Comparison of ENCODE assay signal across 13 cellular contexts in the genomic region with DNA sequence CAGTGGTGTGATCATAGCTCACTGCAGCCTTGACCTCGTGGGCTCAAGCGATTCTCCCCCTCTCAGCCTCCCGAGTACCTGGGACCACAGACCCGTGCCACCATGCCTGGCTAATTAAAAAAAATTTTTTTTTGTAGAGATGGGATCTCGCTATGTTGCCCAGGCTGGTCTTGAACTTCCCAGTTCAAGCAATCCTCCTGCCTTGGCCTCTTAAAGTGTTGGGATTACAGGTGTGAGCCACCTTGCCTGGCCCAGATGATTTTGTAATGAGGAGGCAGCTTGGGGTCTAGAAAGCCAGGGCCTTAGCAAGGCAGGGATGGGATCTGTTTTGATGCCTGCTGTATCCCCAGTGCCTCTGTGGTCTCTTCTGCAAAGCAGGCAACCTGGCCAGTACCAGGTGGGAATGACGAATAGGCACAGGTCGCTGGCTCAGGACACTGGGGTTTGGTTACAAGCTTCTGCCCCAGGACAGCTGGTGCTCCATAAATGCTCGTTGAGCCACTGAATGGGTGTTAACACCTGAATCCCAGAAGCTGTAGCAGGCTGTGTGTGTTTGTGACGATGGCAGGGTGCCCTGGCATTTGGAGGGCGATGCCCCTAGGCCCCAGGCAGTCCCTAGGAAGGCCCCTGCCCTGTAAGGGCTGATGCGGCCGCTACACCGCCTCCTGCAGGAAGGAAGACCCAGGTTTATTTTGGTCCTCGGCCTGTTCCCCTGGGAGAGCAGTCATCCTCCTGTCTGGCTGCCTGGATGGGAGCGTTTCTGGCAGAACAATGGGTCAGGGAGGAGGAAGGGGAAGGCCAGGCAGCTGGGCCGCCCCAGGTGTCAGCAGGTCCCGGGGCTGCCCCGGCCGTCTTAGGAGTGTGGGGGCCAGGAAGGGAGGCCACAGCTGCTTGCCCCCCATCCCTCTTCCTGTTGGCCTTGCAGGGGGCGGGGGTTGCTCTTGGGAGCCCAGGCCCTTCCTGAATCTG. TPM values are rescaled to one million over a fixed set of nuclear protein-coding genes. Genes with fewer than 3 reads are reported as not detected.
DNase-seq lines count a peak whose midpoint lies in the region; ATAC-seq and TF ChIP-seq lines count a peak whose summit lies in the region.
"Had no signal": no experiment of that assay in that cellular context is flagged by ENCODE, and none has a peak within 500 bp of the region (broad histone marks: within the 10 kb centered on the region; RNA-seq: fewer than 3 reads in every experiment).

No MANE protein-coding gene starts in this region.

- no peak overlapping the region for H3K4me3 ChIP-seq in brain microvascular endothelial cell (ENCODE audit: low read depth, low read length)
- no peak overlapping the region for H3K4me3 ChIP-seq in right cardiac atrium (ENCODE audit: low read length)
- H3K4me3 ChIP-seq in spleen = peak overlapping the region in 1 of 8 donors; percentile 28
- H3K4me3 ChIP-seq in prostate gland = no peak overlapping the region
- H3K4me3 ChIP-seq: pancreas, SK-N-MC had no signal

- H3K27me3 ChIP-seq in brain microvascular endothelial cell (replicated peaks) = no peaks in the 10 kb centered on the region
- H3K27me3 ChIP-seq in right cardiac atrium (ENCODE audit: control insufficient read depth, insufficient read depth) = no peaks in the 10 kb centered on the region
- H3K27me3 ChIP-seq in spleen (replicated peaks in 1 of 7) = no peaks in the 10 kb centered on the region
- H3K27me3 ChIP-seq in prostate gland (replicated peaks; ENCODE audit: insufficient read depth) = no peaks in the 10 kb centered on the region
- H3K27me3 ChIP-seq: pancreas had no signal

- H3K36me3 ChIP-seq in brain microvascular endothelial cell (replicated peaks) (peaks cover 13% of the 10 kb centered on the region), spleen (peaks cover 0 to 44% (median 11%) of the 10 kb centered on the region in 6 donors), prostate gland (no peaks in the 10 kb centered on the region)
- H3K36me3 ChIP-seq: pancreas had no signal

- in situ Hi-C loops in GM13977 (cut with MboI; ENCODE audit: low pct_unique_long_range_greater_than_20kb, low sequenced_read_pairs, unreplicated experiment) (no loop called here), brain microvascular endothelial cell (cut with HindIII; ENCODE audit: low pct_ligation_motif_present, low sequenced_read_pairs) (no loop called here)

- WGBS in right cardiac atrium = 62% methylated on average over 20 of the region's 20 CpGs
- WGBS in spleen, 5 donors = 34 to 65% (median 45%) methylated on average over 9 to 20 of the region's 20 CpGs
- WGBS in prostate gland = 74% methylated on average over 19 of the region's 20 CpGs

- H3K9me3 ChIP-seq in right cardiac atrium (ENCODE audit: control insufficient read depth, low read length) (no peaks in the 10 kb centered on the region), spleen (no peaks in the 10 kb centered on the region), prostate gland (no peaks in the 10 kb centered on the region)
- H3K9me3 ChIP-seq: Caco-2, pancreas had no signal

- ATAC-seq in right cardiac atrium (peak; percentile 90 to 94), HG03378 (IDR thresholded peaks at IDR 0.05; ENCODE audit: unreplicated experiment) (no peak), GM19395 (IDR thresholded peaks at IDR 0.05; ENCODE audit: unreplicated experiment) (no peak)

- intact Hi-C loops in right cardiac atrium (cut with DNase I) (no loop called here), spleen (cut with DNase I; ENCODE audit: low total_unique reads) (no loop called here), prostate gland (cut with DNase I) (no loop called here)

- H3K27ac ChIP-seq in brain microvascular endothelial cell = no peak overlapping the region
- peak overlapping the region; percentile 50 for H3K27ac ChIP-seq in right cardiac atrium (ENCODE audit: low read length)
- H3K27ac ChIP-seq in spleen = peak overlapping the region; percentile 20 to 77 (median 57)
- H3K27ac ChIP-seq in prostate gland = peak overlapping the region in 1 of 2 donors; percentile 16
- H3K27ac ChIP-seq: pancreas, SK-N-MC had no signal

- no peak for TF ChIP-seq POLR2A in spleen (IDR thresholded peaks at IDR 0.05)
- no peak for TF ChIP-seq POLR2A in prostate gland (IDR thresholded peaks at IDR 0.05)

- DNase-seq in GM13977 (ENCODE audit: low spot score) (no peak), brain microvascular endothelial cell (peak; percentile 43), right cardiac atrium (peak; percentile 73 to 88 (median 87)), spleen (peak; percentile 86), prostate gland (ENCODE audit: low spot score) (no peak), NCI-H1930 (lab: John Stamatoyannopoulos, UW) (no peak)
- DNase-seq: Caco-2; central memory CD4-positive, alpha-beta T cell; NCI-H187 treated with DMSO at 0.1 percent for 48 hours; pancreas had no signal

- TF ChIP-seq CTCF in GM13977 (IDR thresholded peaks at IDR 0.05; ENCODE audit: extremely low read depth, insufficient read depth, missing control alignments) = peak; percentile 34
- peak; percentile 53 for TF ChIP-seq CTCF in brain microvascular endothelial cell (IDR thresholded peaks at IDR 0.05; ENCODE audit: low read depth, low read length, missing control alignments)
- peak in 6 of 11 experiments; percentile 10 to 36 (median 24) for TF ChIP-seq CTCF in spleen (IDR thresholded peaks at IDR 0.05 in 8 of 11, conservative IDR thresholded peaks at IDR 0.05 in 3 of 11)
- peak in 1 of 4 experiments; percentile 15 for TF ChIP-seq CTCF in prostate gland (IDR thresholded peaks at IDR 0.05)

- H3K4me1 ChIP-seq in right cardiac atrium (ENCODE audit: control insufficient read depth, insufficient read depth, low read length) (no peaks in the 10 kb centered on the region), spleen (peaks cover 8 to 75% (median 40%) of the 10 kb centered on the region in 6 donors), prostate gland (replicated peaks) (no peaks in the 10 kb centered on the region)
- H3K4me1 ChIP-seq: Caco-2, pancreas had no signal

RNA-seq across cellular contexts. Expression of a gene that starts 8.6 kb away (rescaled TPM):
- 1 to 10 TPM; 2.8 to 5.6 (median 4.6) TPM for total RNA-seq in right cardiac atrium
- 6.0 TPM for polyA plus RNA-seq in right cardiac atrium
- total RNA-seq in spleen = 10 to 100 TPM; 21.6 to 39.8 (median 27.5) TPM
- 10 to 100 TPM; 12.5 to 36.7 (median 13.8) TPM for polyA plus RNA-seq in spleen
- 1 to 10 TPM; 4.0 to 6.2 TPM for total RNA-seq in prostate gland

RNA-seq across cellular contexts. Expression of a gene that starts 22.2 kb away (rescaled TPM):
- 10 to 100 TPM; 21.7 to 47.0 (median 31.5) TPM for total RNA-seq in right cardiac atrium
- 48.2 TPM for polyA plus RNA-seq in right cardiac atrium
- 100 to 1,000 TPM in 1 of 7 donors, 10 to 100 TPM in 6; 39.7 to 100 (median 66.3) TPM for total RNA-seq in spleen
- 10 to 100 TPM; 39.0 to 72.5 (median 62.6) TPM for polyA plus RNA-seq in spleen
- total RNA-seq in prostate gland = 100 to 1,000 TPM in 1 of 2 donors, 10 to 100 TPM in 1; 70.9 to 116 TPM

Comparison
In these comparisons a context has a peak if more than half of its experiments do, and no peak if none do; other contexts are left out.
1. DNase-seq: peak in brain microvascular endothelial cell (single experiment), right cardiac atrium (3 of 3) and spleen (single experiment); none in GM13977 (single experiment), prostate gland (single experiment) and NCI-H1930 (0 of 2).
2. ATAC-seq: peak in right cardiac atrium (2 of 2); none in HG03378 (single experiment) and GM19395 (single experiment).